ENCODE assay signal across 14 cellular contexts in the genomic region with DNA sequence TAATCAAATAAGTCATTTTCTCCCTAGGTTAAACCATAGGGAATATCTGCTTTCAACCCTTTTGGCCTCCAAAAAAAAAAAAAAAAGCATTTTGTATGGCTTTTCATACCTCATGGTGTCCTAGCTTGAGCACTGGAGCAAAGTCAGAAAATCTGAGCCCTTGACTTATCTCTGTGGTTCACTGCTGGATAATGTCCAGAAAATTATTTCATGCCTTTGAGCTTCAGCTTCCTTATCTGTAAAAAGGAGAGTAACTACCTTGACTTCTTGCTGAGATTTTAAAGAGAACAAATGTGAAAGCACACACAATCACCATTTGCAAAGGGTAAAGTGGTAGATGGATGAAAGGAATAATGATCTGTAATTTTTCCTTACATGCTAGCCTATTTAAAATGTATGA.
DNase-seq lines count a peak whose midpoint lies in the region; TF ChIP-seq lines count a peak whose summit lies in the region.
"Had no signal": no experiment of that assay in that cellular context is flagged by ENCODE, and none has a peak within 500 bp of the region (broad histone marks: within the 10 kb centered on the region; RNA-seq: fewer than 3 reads in every experiment).

No MANE protein-coding gene starts in this region.

- no peak overlapping the region for H3K4me3 ChIP-seq in mammary epithelial cell (replicated peaks in 1 of 3; ENCODE audit: insufficient read depth in 1 of 3, low read depth in 2 of 3, low read length in 3 of 3)
- H3K4me3 ChIP-seq in breast epithelium, result no peak overlapping the region
- H3K4me3 ChIP-seq in choroid plexus epithelial cell (ENCODE audit: low read depth, low read length), result no peak overlapping the region
- H3K4me3 ChIP-seq: A549 had no signal

- H3K9me3 ChIP-seq in mammary epithelial cell (replicated peaks; ENCODE audit: insufficient read depth, low read length) (peaks cover 2% of the 10 kb centered on the region), breast epithelium (no peaks in the 10 kb centered on the region)
- H3K9me3 ChIP-seq: Caco-2 had no signal

- no peaks in the 10 kb centered on the region for H4K20me1 ChIP-seq in mammary epithelial cell (ENCODE audit: insufficient read depth, low read length)

- H3K4me1 ChIP-seq in mammary epithelial cell (ENCODE audit: insufficient read depth, low read length) (peaks cover 11% of the 10 kb centered on the region), breast epithelium (no peaks in the 10 kb centered on the region)
- H3K4me1 ChIP-seq: Caco-2 had no signal

- H3K36me3 Mint-ChIP-seq in immature natural killer cell, result no peaks in the 10 kb centered on the region

- intact Hi-C loops in mammary epithelial cell (cut with micrococcal nuclease), result no loop called here
- intact Hi-C loops in breast epithelium (cut with DNase I; ENCODE audit: low total_unique reads), result no loop called here

- in situ Hi-C loops in mammary epithelial cell (cut with MboI; ENCODE audit: low sequenced_read_pairs in 2 of 2), result no loop called here

- peak overlapping the region; percentile 20 for H2AFZ ChIP-seq in mammary epithelial cell (ENCODE audit: low read depth, low read length)

- no peak overlapping the region for H3K4me2 ChIP-seq in mammary epithelial cell (ENCODE audit: insufficient read depth, low read depth, low read length)
- H3K4me2 ChIP-seq: A549 had no signal

- CTCF ChIA-PET in mammary epithelial cell (lab: Charles Lee; ENCODE audit: low non-redundant PET), result no interaction called here

- no peaks in the 10 kb centered on the region for H3K79me2 ChIP-seq in mammary epithelial cell (ENCODE audit: insufficient read depth, low read length)

- TF ChIP-seq CTCF in mammary epithelial cell (conservative IDR thresholded peaks at IDR 0.05 in 1 of 2, IDR thresholded peaks at IDR 0.05 in 1 of 2; ENCODE audit: extremely low read depth in 1 of 2, insufficient read depth in 1 of 2, low read depth in 1 of 2, low read length in 2 of 2) (no peak), breast epithelium (IDR thresholded peaks at IDR 0.05) (no peak), choroid plexus epithelial cell (conservative IDR thresholded peaks at IDR 0.05; ENCODE audit: low read depth, low read length) (no peak)

- DNase-seq in mammary epithelial cell, result no peak
- DNase-seq in breast epithelium (ENCODE audit: low spot score in 2 of 2), result no peak
- peak; percentile 37 for DNase-seq in amniotic epithelial cell (ENCODE audit: low read depth)
- peak; percentile 10 for DNase-seq in choroid plexus epithelial cell (ENCODE audit: low read depth)
- no peak for DNase-seq in activated naive CD4-positive, alpha-beta T cell treated with Interleukin-2 at 50 U/mL for 16 hours
- DNase-seq in immature natural killer cell, result no peak
- no peak for DNase-seq in NCI-H82 (lab: John Stamatoyannopoulos, UW)
- DNase-seq: AML-193; Caco-2; CD4-positive, alpha-beta T cell; H9 had no signal

- TF ChIP-seq POLR2A in breast epithelium (IDR thresholded peaks at IDR 0.05), result no peak

- no peak overlapping the region for H3K27ac Mint-ChIP-seq in immature natural killer cell
- H3K27ac Mint-ChIP-seq: CD4-positive, alpha-beta T cell had no signal

- H3K4me3 Mint-ChIP-seq in immature natural killer cell, result no peak overlapping the region
- H3K4me3 Mint-ChIP-seq: CD4-positive, alpha-beta T cell; H9 had no signal

- no peaks in the 10 kb centered on the region for H3K27me3 ChIP-seq in mammary epithelial cell (ENCODE audit: insufficient read depth, low read length)
- no peaks in the 10 kb centered on the region for H3K27me3 ChIP-seq in breast epithelium

- H3K36me3 ChIP-seq in mammary epithelial cell (ENCODE audit: insufficient read depth, low read length) (no peaks in the 10 kb centered on the region), breast epithelium (no peaks in the 10 kb centered on the region)

- no peaks in the 10 kb centered on the region for H3K9me3 Mint-ChIP-seq in immature natural killer cell

- no peaks in the 10 kb centered on the region for H3K4me1 Mint-ChIP-seq in immature natural killer cell

- H3K27me3 Mint-ChIP-seq in immature natural killer cell (ENCODE audit: low read depth in 3 of 3), result peaks cover 0 to 6% (median 0%) of the 10 kb centered on the region in 3 donors
- H3K27me3 Mint-ChIP-seq: CD4-positive, alpha-beta T cell had no signal

- dilution Hi-C loops in mammary epithelial cell (cut with HindIII; ENCODE audit: low sequenced_read_pairs), result no loop called here

- no TSS peak for BruUV-seq in mammary epithelial cell (replicated peaks; lab: Mats Ljungman, UMichigan)

- H3K9ac ChIP-seq in mammary epithelial cell (ENCODE audit: insufficient read depth, low read length), result no peak overlapping the region

- no peak overlapping the region for H3K27ac ChIP-seq in mammary epithelial cell (ENCODE audit: insufficient read depth, low read depth, low read length)
- H3K27ac ChIP-seq in breast epithelium, result no peak overlapping the region
- H3K27ac ChIP-seq: 22Rv1, A549, C4-2B had no signal

Comparison
In these comparisons a context has a peak if more than half of its experiments do, and no peak if none do; other contexts are left out.
1. DNase-seq: peak in amniotic epithelial cell (single experiment) and choroid plexus epithelial cell (single experiment); none in mammary epithelial cell (single experiment), breast epithelium (0 of 2), activated naive CD4-positive, alpha-beta T cell treated with Interleukin-2 at 50 U/mL for 16 hours (single experiment), immature natural killer cell (0 of 3) and NCI-H82 (single experiment).